Comparison of ENCODE assay signal across 8 cellular contexts in genomic region chr18:45197526-45197970, GRCh38.
A peak's percentile ranks its signal among the peaks of the same experiment; 100 is the strongest.
DNase-seq lines count a peak whose midpoint lies in the region; ATAC-seq, FAIRE-seq and TF ChIP-seq lines count a peak whose summit lies in the region.

No MANE protein-coding gene starts in this region.

- peak; percentile 2 for DNase-seq in GM12892 (ENCODE audit: insufficient read length)
- peak; percentile 14 for DNase-seq in glomerular visceral epithelial cell (ENCODE audit: extremely low spot score)
- DNase-seq in SIG-M5 treated with dmso at 0.1 percent for 504 hours (lab: John Stamatoyannopoulos, UW; ENCODE audit: unreplicated experiment): no peak
- no peak for DNase-seq in NCI-H524 treated with DMSO at 0.1 percent for 48 hours (lab: John Stamatoyannopoulos, UW)
- DNase-seq in sciatic nerve (ENCODE audit: low spot score): no peak
- DNase-seq in ureter (ENCODE audit: low spot score): no peak

- ATAC-seq in GM21423 (IDR thresholded peaks at IDR 0.05; ENCODE audit: unreplicated experiment) (peak; percentile 95), HG03558 (IDR thresholded peaks at IDR 0.05; ENCODE audit: extremely low read depth, unreplicated experiment) (peak; percentile 97), sciatic nerve (no peak)

- intact Hi-C loops in sciatic nerve (cut with DNase I): no loop called here

- peak; percentile 96 for FAIRE-seq in GM12892 (lab: Jason Lieb, UNC)

- no peak for TF ChIP-seq POLR2A in GM12892 (IDR thresholded peaks at IDR 0.05; ENCODE audit: low read depth, low read length)

Comparison
In these comparisons a context has a peak if more than half of its experiments do, and no peak if none do; other contexts are left out.
1. DNase-seq: peak in GM12892 (single experiment) and glomerular visceral epithelial cell (single experiment); none in SIG-M5 treated with dmso at 0.1 percent for 504 hours (single experiment), NCI-H524 treated with DMSO at 0.1 percent for 48 hours (single experiment), sciatic nerve (single experiment) and ureter (single experiment).